31 cellular contexts compared by ENCODE assay signal in the genomic region with DNA sequence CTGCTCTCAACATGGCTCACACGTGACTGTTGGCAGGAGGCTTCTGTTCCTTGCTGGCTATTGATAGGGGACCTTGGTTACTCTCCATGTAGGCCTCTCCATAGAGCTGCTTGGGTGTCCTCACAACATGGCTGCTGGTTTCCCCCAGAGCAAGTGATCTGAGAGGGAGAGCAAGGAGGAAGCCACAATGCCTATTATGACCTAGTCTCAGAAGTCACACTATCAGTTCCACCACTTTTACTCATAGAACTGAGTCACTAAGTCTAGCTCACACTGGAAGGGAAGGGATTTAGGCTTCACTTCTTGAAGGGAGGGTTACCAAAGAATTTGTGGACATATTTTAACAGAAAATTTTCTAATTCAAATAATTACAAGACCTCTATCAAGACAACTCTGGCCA.
"Had no signal": no experiment of that assay in that cellular context is flagged by ENCODE, and none has a peak within 500 bp of the region (broad histone marks: within the 10 kb centered on the region; RNA-seq: fewer than 3 reads in every experiment).

No MANE protein-coding gene starts in this region.

- FAIRE-seq: endometrium, frontal cortex had no signal

- H3K27me3 ChIP-seq: adrenal gland, body of pancreas, cardiac muscle cell, colonic mucosa, heart left ventricle had no signal

- H3K4me1 Mint-ChIP-seq: T-helper 17 cell had no signal

- ATAC-seq: body of pancreas, esophagus mucosa, heart left ventricle, T-helper 17 cell had no signal

- H3K4me3 ChIP-seq: adrenal gland, body of pancreas, cardiac muscle cell, colonic mucosa, heart left ventricle had no signal

- H3K27me3 Mint-ChIP-seq: activated T-cell treated with anti-CD3 and anti-CD28 coated beads, Interleukin-2, amount 50 U/mL, for 24 hours; T-helper 17 cell had no signal

- H3K36me3 ChIP-seq: adrenal gland, cardiac muscle cell, colonic mucosa, heart left ventricle had no signal

- H3K4me3 Mint-ChIP-seq: activated T-cell treated with anti-CD3 and anti-CD28 coated beads, Interleukin-2, amount 50 U/mL, for 24 hours; T-helper 17 cell; T-helper 2 cell treated with Interferon-gamma antibody and Interleukin-4, amounts not matched to agents 5 μg/mL and 100 μg/mL, for 36 hours had no signal

- H3K9me3 Mint-ChIP-seq: activated T-cell treated with anti-CD3 and anti-CD28 coated beads, Interleukin-2, amount 50 U/mL, for 24 hours; activated T-helper 2 cell treated with anti-CD3 and anti-CD28 coated beads, Interferon-gamma antibody, Interleukin-2, Interleukin-4, amounts not matched to agents 10 μg/mL and 5 μg/mL and 100 μg/mL, durations not matched to agents 14 hours and 24 hours and 36 hours; T-helper 2 cell treated with Interferon-gamma antibody and Interleukin-4, amounts not matched to agents 5 μg/mL and 100 μg/mL, for 36 hours had no signal

- H3K27ac Mint-ChIP-seq: activated T-cell treated with anti-CD3 and anti-CD28 coated beads, Interleukin-2, amount 50 U/mL, for 24 hours; activated T-helper 2 cell treated with anti-CD3 and anti-CD28 coated beads, Interferon-gamma antibody, Interleukin-2, Interleukin-4, amounts not matched to agents 10 μg/mL and 5 μg/mL and 100 μg/mL, durations not matched to agents 14 hours and 24 hours and 36 hours; T-helper 17 cell; T-helper 2 cell treated with Interferon-gamma antibody and Interleukin-4, amounts not matched to agents 5 μg/mL and 100 μg/mL, for 36 hours had no signal

- DNase-seq: activated CD4-positive, alpha-beta T cell treated with anti-CD3 and anti-CD28 coated beads for 4 hours; activated CD4-positive, alpha-beta T cell treated with anti-CD3 and anti-CD28 coated beads, Interleukin-2, amount 50 U/mL, for 1 hour; activated CD4-positive, alpha-beta T cell treated with anti-CD3 and anti-CD28 coated beads, Interleukin-2, amount 50 U/mL, for 48 hours; activated CD4-positive, CD25-positive, alpha-beta regulatory T cell; activated CD4-positive, CD25-positive, alpha-beta regulatory T cell treated with anti-CD3 and anti-CD28 coated beads, Interleukin-2, amount 50 U/mL, for 72 hours; activated CD8-positive, alpha-beta memory T cell treated with anti-CD3 and anti-CD28 coated beads, Interleukin-2, amount 50 U/mL, for 48 hours; activated effector memory CD4-positive, alpha-beta T cell treated with anti-CD3 and anti-CD28 coated beads, Interleukin-2, amount 50 U/mL, for 16 hours; activated naive CD4-positive, alpha-beta T cell treated with anti-CD3 and anti-CD28 coated beads, Interleukin-2, amount 50 U/mL, for 16 hours; activated T-cell treated with anti-CD3 and anti-CD28 coated beads for 4 hours; activated T-cell treated with anti-CD3 and anti-CD28 coated beads, Interleukin-2, amount 50 U/mL, for 24 hours; adrenal gland; amygdala; aorta; body of pancreas; central memory CD4-positive, alpha-beta T cell; cerebellar nuclear complex; colonic mucosa; effector CD8-positive, alpha-beta T cell; foreskin fibroblast; glutamatergic neuron; heart left ventricle; SK-N-SH; T-helper 1 cell; T-helper 17 cell; T1000 had no signal
